In genomic region chr19:48644355-48644754, GRCh38 we compare ENCODE assay signal across 1 cellular context.
TF ChIP-seq lines count a peak whose summit lies in the region.

No MANE protein-coding gene starts in this region.

TF ChIP-seq in HEK293, 187 proteins besides CTCF, POLR2A, EP300 and RAD21:
- TF ChIP-seq ZNF23 (tag by site-specific recombination; IDR thresholded peaks at IDR 0.05; ENCODE audit: borderline replicate concordance) (no peak), ZBTB21 (tag by site-specific recombination; IDR thresholded peaks at IDR 0.05) (no peak), ZNF664 (tag by site-specific recombination; IDR thresholded peaks at IDR 0.05) (no peak), ZNF19 (tag by site-specific recombination; IDR thresholded peaks at IDR 0.05; ENCODE audit: low read depth) (no peak), KLF16 (tag by site-specific recombination; IDR thresholded peaks at IDR 0.05) (no peak), ZNF248 (tag by site-specific recombination; IDR thresholded peaks at IDR 0.05) (no peak), ZXDB (tag by site-specific recombination; IDR thresholded peaks at IDR 0.05) (no peak), ZBTB17 (tag by site-specific recombination; IDR thresholded peaks at IDR 0.05) (no peak), ZNF514 (tag by site-specific recombination; IDR thresholded peaks at IDR 0.05) (no peak), PRDM1 (tag by site-specific recombination; IDR thresholded peaks at IDR 0.05) (no peak), ZNF785 (tag by site-specific recombination; IDR thresholded peaks at IDR 0.05) (no peak), GLIS2 (tag by site-specific recombination; IDR thresholded peaks at IDR 0.05) (no peak), ZNF558 (tag by site-specific recombination; IDR thresholded peaks at IDR 0.05) (no peak), ZNF404 (tag by site-specific recombination; IDR thresholded peaks at IDR 0.05) (no peak), ZNF549 (tag by site-specific recombination; IDR thresholded peaks at IDR 0.05) (no peak), ZSCAN18 (tag by site-specific recombination; IDR thresholded peaks at IDR 0.05) (no peak)
- TF ChIP-seq, protein P1, sequence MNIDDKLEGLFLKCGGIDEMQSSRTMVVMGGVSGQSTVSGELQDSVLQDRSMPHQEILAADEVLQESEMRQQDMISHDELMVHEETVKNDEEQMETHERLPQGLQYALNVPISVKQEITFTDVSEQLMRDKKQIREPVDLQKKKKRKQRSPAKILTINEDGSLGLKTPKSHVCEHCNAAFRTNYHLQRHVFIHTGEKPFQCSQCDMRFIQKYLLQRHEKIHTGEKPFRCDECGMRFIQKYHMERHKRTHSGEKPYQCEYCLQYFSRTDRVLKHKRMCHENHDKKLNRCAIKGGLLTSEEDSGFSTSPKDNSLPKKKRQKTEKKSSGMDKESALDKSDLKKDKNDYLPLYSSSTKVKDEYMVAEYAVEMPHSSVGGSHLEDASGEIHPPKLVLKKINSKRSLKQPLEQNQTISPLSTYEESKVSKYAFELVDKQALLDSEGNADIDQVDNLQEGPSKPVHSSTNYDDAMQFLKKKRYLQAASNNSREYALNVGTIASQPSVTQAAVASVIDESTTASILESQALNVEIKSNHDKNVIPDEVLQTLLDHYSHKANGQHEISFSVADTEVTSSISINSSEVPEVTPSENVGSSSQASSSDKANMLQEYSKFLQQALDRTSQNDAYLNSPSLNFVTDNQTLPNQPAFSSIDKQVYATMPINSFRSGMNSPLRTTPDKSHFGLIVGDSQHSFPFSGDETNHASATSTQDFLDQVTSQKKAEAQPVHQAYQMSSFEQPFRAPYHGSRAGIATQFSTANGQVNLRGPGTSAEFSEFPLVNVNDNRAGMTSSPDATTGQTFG (tag by site-specific recombination; IDR thresholded peaks at IDR 0.05; ENCODE audit: borderline replicate concordance), result no peak
- TF ChIP-seq, protein P2, sequence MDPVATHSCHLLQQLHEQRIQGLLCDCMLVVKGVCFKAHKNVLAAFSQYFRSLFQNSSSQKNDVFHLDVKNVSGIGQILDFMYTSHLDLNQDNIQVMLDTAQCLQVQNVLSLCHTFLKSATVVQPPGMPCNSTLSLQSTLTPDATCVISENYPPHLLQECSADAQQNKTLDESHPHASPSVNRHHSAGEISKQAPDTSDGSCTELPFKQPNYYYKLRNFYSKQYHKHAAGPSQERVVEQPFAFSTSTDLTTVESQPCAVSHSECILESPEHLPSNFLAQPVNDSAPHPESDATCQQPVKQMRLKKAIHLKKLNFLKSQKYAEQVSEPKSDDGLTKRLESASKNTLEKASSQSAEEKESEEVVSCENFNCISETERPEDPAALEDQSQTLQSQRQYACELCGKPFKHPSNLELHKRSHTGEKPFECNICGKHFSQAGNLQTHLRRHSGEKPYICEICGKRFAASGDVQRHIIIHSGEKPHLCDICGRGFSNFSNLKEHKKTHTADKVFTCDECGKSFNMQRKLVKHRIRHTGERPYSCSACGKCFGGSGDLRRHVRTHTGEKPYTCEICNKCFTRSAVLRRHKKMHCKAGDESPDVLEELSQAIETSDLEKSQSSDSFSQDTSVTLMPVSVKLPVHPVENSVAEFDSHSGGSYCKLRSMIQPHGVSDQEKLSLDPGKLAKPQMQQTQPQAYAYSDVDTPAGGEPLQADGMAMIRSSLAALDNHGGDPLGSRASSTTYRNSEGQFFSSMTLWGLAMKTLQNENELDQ (tag by site-specific recombination; IDR thresholded peaks at IDR 0.05; ENCODE audit: low read depth), result no peak
